In genomic region chr11:94583885-94584500, GRCh38 we compare ENCODE assay signal across 11 cellular contexts. TPM values are rescaled to one million over a fixed set of nuclear protein-coding genes. Genes with fewer than 3 reads are reported as not detected.
A peak's percentile ranks its signal among the peaks of the same experiment; 100 is the strongest.
DNase-seq lines count a peak whose midpoint lies in the region; ATAC-seq and TF ChIP-seq lines count a peak whose summit lies in the region.
"Had no signal": no experiment of that assay in that cellular context is flagged by ENCODE, and none has a peak within 500 bp of the region (broad histone marks: within the 10 kb centered on the region; RNA-seq: fewer than 3 reads in every experiment).

No MANE protein-coding gene starts in this region.

- no peaks in the 10 kb centered on the region for H3K9me3 ChIP-seq in CD4-positive, alpha-beta T cell (ENCODE audit: control insufficient read depth, low read length)

- H3K4me3 ChIP-seq in epithelial cell of proximal tubule (ENCODE audit: low read depth, low read length), result no peak overlapping the region

- peaks cover 2% of the 10 kb centered on the region for H3K4me1 Mint-ChIP-seq in activated CD4-positive, alpha-beta T cell treated with anti-CD3 and anti-CD28 coated beads, Interleukin-2, amount 10 ng/mL, durations not matched to agents 24 days and 14 days
- no peaks in the 10 kb centered on the region for H3K4me1 Mint-ChIP-seq in CD4-positive, alpha-beta T cell (ENCODE audit: low read depth)

- no peaks in the 10 kb centered on the region for H3K36me3 Mint-ChIP-seq in activated naive CD4-positive, alpha-beta T cell treated with anti-CD3 and anti-CD28 coated beads, Interleukin-2, amount 50 U/mL, for 72 hours
- H3K36me3 Mint-ChIP-seq in activated CD4-positive, alpha-beta T cell treated with anti-CD3 and anti-CD28 coated beads, Interleukin-2, amount 10 ng/mL, durations not matched to agents 24 days and 14 days (ENCODE audit: low read depth), result no peaks in the 10 kb centered on the region
- H3K36me3 Mint-ChIP-seq in CD4-positive, alpha-beta T cell (ENCODE audit: low read depth), result no peaks in the 10 kb centered on the region

- POLR2A ChIA-PET in CD4-positive, alpha-beta T cell (lab: Charles Lee), result no interaction called here

- TF ChIP-seq CTCF in epithelial cell of proximal tubule (conservative IDR thresholded peaks at IDR 0.05; ENCODE audit: low read depth, low read length), result no peak
- no peak for TF ChIP-seq CTCF in CD4-positive, alpha-beta T cell (IDR thresholded peaks at IDR 0.05)

- CTCF ChIA-PET in CD4-positive, alpha-beta T cell (lab: Charles Lee), result no interaction called here

- H3K27ac Mint-ChIP-seq in activated naive CD4-positive, alpha-beta T cell treated with anti-CD3 and anti-CD28 coated beads, Interleukin-2, amount 50 U/mL, for 72 hours, result no peak overlapping the region
- H3K27ac Mint-ChIP-seq in activated CD4-positive, alpha-beta T cell treated with anti-CD3 and anti-CD28 coated beads, Interleukin-2, amount 10 ng/mL, durations not matched to agents 24 days and 14 days, result no peak overlapping the region
- H3K27ac Mint-ChIP-seq in CD4-positive, alpha-beta T cell, result no peak overlapping the region

- H3K27ac ChIP-seq in CD4-positive, alpha-beta T cell (ENCODE audit: low read depth, low read length), result no peak overlapping the region

- ATAC-seq in GM19023 (IDR thresholded peaks at IDR 0.05; ENCODE audit: unreplicated experiment) (peak; percentile 52), HG03095 (IDR thresholded peaks at IDR 0.05; ENCODE audit: unreplicated experiment) (peak; percentile 47)
- ATAC-seq in activated naive CD4-positive, alpha-beta T cell treated with anti-CD3 and anti-CD28 coated beads, Interleukin-2, amount 50 U/mL, for 72 hours, result no peak
- ATAC-seq in CD4-positive, alpha-beta T cell (ENCODE audit: poor library complexity), result no peak

- intact Hi-C loops in activated CD4-positive, alpha-beta T cell treated with anti-CD3 and anti-CD28 coated beads, Interleukin-2, amount 10 ng/mL, durations not matched to agents 24 days and 14 days (cut with micrococcal nuclease), result no loop called here
- intact Hi-C loops in CD4-positive, alpha-beta T cell (cut with DNase I, micrococcal nuclease), result no loop called here

- H3K27me3 ChIP-seq in CD4-positive, alpha-beta T cell (ENCODE audit: control insufficient read depth, insufficient read depth, low read length), result no peaks in the 10 kb centered on the region

- no peaks in the 10 kb centered on the region for H3K27me3 Mint-ChIP-seq in activated CD4-positive, alpha-beta T cell treated with anti-CD3 and anti-CD28 coated beads, Interleukin-2, amount 10 ng/mL, durations not matched to agents 24 days and 14 days
- no peaks in the 10 kb centered on the region for H3K27me3 Mint-ChIP-seq in CD4-positive, alpha-beta T cell

- H3K4me3 Mint-ChIP-seq in activated CD4-positive, alpha-beta T cell treated with anti-CD3 and anti-CD28 coated beads, Interleukin-2, amount 10 ng/mL, durations not matched to agents 24 days and 14 days, result no peak overlapping the region
- H3K4me3 Mint-ChIP-seq in CD4-positive, alpha-beta T cell, result no peak overlapping the region

- peak; percentile 20 for DNase-seq in Daoy (ENCODE audit: low read depth)
- peak; percentile 32 for DNase-seq in epithelial cell of proximal tubule (ENCODE audit: low read depth)
- DNase-seq in activated naive CD4-positive, alpha-beta T cell treated with anti-CD3 and anti-CD28 coated beads, Interleukin-2, amount 50 U/mL, for 72 hours (ENCODE audit: low spot score in 2 of 2), result no peak
- DNase-seq in kidney glomerular epithelial cell (lab: John Stamatoyannopoulos, UW), result no peak
- no peak for DNase-seq in activated CD4-positive, alpha-beta T cell treated with anti-CD3 and anti-CD28 coated beads, Interleukin-2, amount 10 ng/mL, durations not matched to agents 24 days and 14 days
- no peak for DNase-seq in CD4-positive, alpha-beta T cell
- DNase-seq: activated gamma-delta T cell, DMS 273 treated with DMSO at 0.1 percent for 48 hours, NCI-H146 had no signal

- no peaks in the 10 kb centered on the region for H3K9me3 Mint-ChIP-seq in activated naive CD4-positive, alpha-beta T cell treated with anti-CD3 and anti-CD28 coated beads, Interleukin-2, amount 50 U/mL, for 72 hours
- no peaks in the 10 kb centered on the region for H3K9me3 Mint-ChIP-seq in activated CD4-positive, alpha-beta T cell treated with anti-CD3 and anti-CD28 coated beads, Interleukin-2, amount 10 ng/mL, durations not matched to agents 24 days and 14 days
- H3K9me3 Mint-ChIP-seq in CD4-positive, alpha-beta T cell, result no peaks in the 10 kb centered on the region

RNA-seq across cellular contexts. Expression of gene PIWIL4, which starts 16.8 kb away (rescaled TPM):
- 0.74 and 1.2 TPM in 2 replicates for total RNA-seq in Daoy (2014; rRNA removed; shearing (Covaris generic))
- 0.22 and 1.2 TPM in 2 replicates for total RNA-seq in epithelial cell of proximal tubule
- under 1 TPM; 0.16 to 0.35 TPM for total RNA-seq in activated naive CD4-positive, alpha-beta T cell treated with anti-CD3 and anti-CD28 coated beads, Interleukin-2, amount 50 U/mL, for 72 hours
- total RNA-seq in activated CD4-positive, alpha-beta T cell treated with anti-CD3 and anti-CD28 coated beads, Interleukin-2, amount 10 ng/mL, durations not matched to agents 24 days and 14 days, result 0.65 and 0.73 TPM in 2 replicates
- 1 to 10 TPM; 1.3 to 1.4 TPM for total RNA-seq in CD4-positive, alpha-beta T cell

RNA-seq across cellular contexts. Expression of gene FUT4, which starts 40.3 kb away (rescaled TPM):
- total RNA-seq in Daoy (2014; rRNA removed; shearing (Covaris generic)), result 2.5 TPM in 2 replicates
- 7.2 and 10.6 TPM in 2 replicates for total RNA-seq in epithelial cell of proximal tubule
- 1 to 10 TPM; 2.7 to 5.4 TPM for total RNA-seq in activated naive CD4-positive, alpha-beta T cell treated with anti-CD3 and anti-CD28 coated beads, Interleukin-2, amount 50 U/mL, for 72 hours
- 8.3 and 8.8 TPM in 2 replicates for total RNA-seq in activated CD4-positive, alpha-beta T cell treated with anti-CD3 and anti-CD28 coated beads, Interleukin-2, amount 10 ng/mL, durations not matched to agents 24 days and 14 days
- 1 to 10 TPM; 4.3 to 5.1 TPM for total RNA-seq in CD4-positive, alpha-beta T cell

Comparison
In these comparisons a context has a peak if more than half of its experiments do, and no peak if none do; other contexts are left out.
1. DNase-seq: peak in Daoy (single experiment) and epithelial cell of proximal tubule (single experiment); none in activated naive CD4-positive, alpha-beta T cell treated with anti-CD3 and anti-CD28 coated beads, Interleukin-2, amount 50 U/mL, for 72 hours (0 of 2), kidney glomerular epithelial cell (single experiment), activated CD4-positive, alpha-beta T cell treated with anti-CD3 and anti-CD28 coated beads, Interleukin-2, amount 10 ng/mL, durations not matched to agents 24 days and 14 days (single experiment) and CD4-positive, alpha-beta T cell (0 of 10).
2. ATAC-seq: peak in GM19023 (single experiment) and HG03095 (single experiment); none in activated naive CD4-positive, alpha-beta T cell treated with anti-CD3 and anti-CD28 coated beads, Interleukin-2, amount 50 U/mL, for 72 hours (0 of 2) and CD4-positive, alpha-beta T cell (single experiment).